32 cellular contexts compared by ENCODE assay signal in genomic region chr17:81188491-81188840, GRCh38. TPM values are rescaled to one million over a fixed set of nuclear protein-coding genes. Genes with fewer than 3 reads are reported as not detected.
"Had no signal": no experiment of that assay in that cellular context is flagged by ENCODE, and none has a peak within 500 bp of the region (broad histone marks: within the 10 kb centered on the region; RNA-seq: fewer than 3 reads in every experiment).

No MANE protein-coding gene starts in this region.

- DNase-seq: cortex of kidney; effector CD8-positive, alpha-beta T cell; effector memory CD8-positive, alpha-beta T cell; endodermal cell; erythroblast; esophagus squamous epithelium; foreskin fibroblast; foreskin melanocyte; gastrocnemius medialis; glutamatergic neuron; head of caudate nucleus; heart right ventricle; hippocampal formation; immature natural killer cell; islet precursor cell; kidney; kidney glomerular epithelial cell; left colon; left ventricle myocardium superior; lower lobe of right lung; mesenchymal stem cell; mucosa of descending colon; naive B cell had no signal

- H3K36me3 ChIP-seq: gastrocnemius medialis had no signal

- ATAC-seq: effector memory CD8-positive, alpha-beta T cell; esophagus mucosa; gastrocnemius medialis; left colon; left lobe of liver; left ventricle myocardium superior; lower lobe of right lung; mucosa of descending colon had no signal

- H3K9me3 ChIP-seq: esophagus squamous epithelium, gastrocnemius medialis, heart right ventricle, lower lobe of right lung, mucosa of descending colon had no signal

- H3K4me3 ChIP-seq: esophagus squamous epithelium, gastrocnemius medialis, heart right ventricle, lower lobe of right lung, mucosa of descending colon had no signal

- H3K27ac ChIP-seq: epithelial cell of prostate, esophagus squamous epithelium, gastrocnemius medialis, heart right ventricle, lower lobe of right lung had no signal

- H3K4me1 ChIP-seq: gastrocnemius medialis, heart right ventricle, lower lobe of right lung had no signal

RNA-seq across cellular contexts. Expression of gene PVALEF, which starts 23.2 kb away (rescaled TPM):
- total RNA-seq: dermis microvascular lymphatic vessel endothelial cell, endodermal cell, esophagus mucosa, esophagus squamous epithelium, gastrocnemius medialis, glomerular endothelial cell, heart right ventricle, kidney, left colon, left lobe of liver, lower leg skin, lower lobe of right lung, lung microvascular endothelial cell, mesenteric fat pad, mucosa of descending colon, myocyte had no signal
- polyA plus RNA-seq: heart right ventricle, immature natural killer cell had no signal
